ENCODE assay signal across 8 cellular contexts in genomic region chr9:126516561-126516935, GRCh38.
DNase-seq lines count a peak whose midpoint lies in the region; ATAC-seq and TF ChIP-seq lines count a peak whose summit lies in the region.

No MANE protein-coding gene starts in this region.

- no peak overlapping the region for H3K4ac ChIP-seq in trophoblast cell (ENCODE audit: low read depth, low read length)

- DNase-seq in Calu3 (no peak), PC-3 (no peak), trophoblast cell (no peak), glomerular visceral epithelial cell (ENCODE audit: extremely low spot score) (no peak), caudate nucleus (lab: John Stamatoyannopoulos, UW) (no peak)
- no peak for DNase-seq in effector memory CD4-positive, alpha-beta T cell
- DNase-seq in activated CD4-positive, CD25-positive, alpha-beta regulatory T cell treated with anti-CD3 and anti-CD28 coated beads, Interleukin-2, amount 50 U/mL, for 72 hours, result no peak

- H3K23ac ChIP-seq in trophoblast cell (ENCODE audit: low read length), result no peak overlapping the region

- H3K14ac ChIP-seq in trophoblast cell (ENCODE audit: low read length), result no peak overlapping the region

- no peaks in the 10 kb centered on the region for H3K9me2 ChIP-seq in PC-3 (replicated peaks; ENCODE audit: low read length)

- peak overlapping the region; percentile 86 for H3K4me2 ChIP-seq in PC-3 (ENCODE audit: low read length)
- H3K4me2 ChIP-seq in trophoblast cell (ENCODE audit: low read length), result peak overlapping the region; percentile 40

- H3K18ac ChIP-seq in trophoblast cell (ENCODE audit: low read length), result peak overlapping the region; percentile 38

- POLR2A ChIA-PET in PC-3 (lab: Charles Lee; ENCODE audit: unreplicated experiment), result no interaction called here

- intact Hi-C loops in Calu3 (cut with micrococcal nuclease; ENCODE audit: unreplicated experiment) (no loop called here), PC-3 (cut with micrococcal nuclease) (no loop called here)

- H3K27me3 Mint-ChIP-seq in Calu3 (ENCODE audit: unreplicated experiment), result peaks cover 72% of the 10 kb centered on the region

- H2AFZ ChIP-seq in PC-3 (ENCODE audit: low read length) (peak overlapping the region; percentile 81; the same call in 1 of the 2 replicates), trophoblast cell (ENCODE audit: insufficient read depth, low read length, poor library complexity) (peak overlapping the region; percentile 32)

- CTCF ChIA-PET in Calu3 (lab: Charles Lee) (no interaction called here), PC-3 (lab: Charles Lee) (interaction anchor here (0.6 kb wide), 1 partner anchor 190 kb away, joined by 6 read pairs; no protein-coding TSS in a partner anchor)

- no CpG with 5 or more reads among the region's 8 CpGs for WGBS in trophoblast cell (ENCODE audit: extremely low coverage, insufficient coverage, insufficient read length)

- H2BK120ac ChIP-seq in trophoblast cell (ENCODE audit: insufficient read depth, low read length, poor library complexity), result peak overlapping the region; percentile 78

- peak overlapping the region; percentile 98 for H4K91ac ChIP-seq in trophoblast cell (ENCODE audit: low read depth, low read length)

- H3K9me3 ChIP-seq in PC-3 (ENCODE audit: low read length) (no peaks in the 10 kb centered on the region), trophoblast cell (ENCODE audit: insufficient read depth, low read depth, low read length) (no peaks in the 10 kb centered on the region)
- H3K9me3 ChIP-seq in effector memory CD4-positive, alpha-beta T cell (ENCODE audit: control insufficient read depth, low read length), result no peaks in the 10 kb centered on the region

- ATAC-seq in PC-3 (no peak), HG03439 (IDR thresholded peaks at IDR 0.05; ENCODE audit: unreplicated experiment) (no peak)

- no peak overlapping the region for H3K9ac ChIP-seq in PC-3 (ENCODE audit: low read length)
- H3K9ac ChIP-seq in trophoblast cell (ENCODE audit: low read length), result no peak overlapping the region

- H4K12ac ChIP-seq in trophoblast cell (ENCODE audit: low read depth, low read length), result no peak overlapping the region

- peaks cover 37% of the 10 kb centered on the region for H3K27me3 ChIP-seq in PC-3 (ENCODE audit: low read length)
- H3K27me3 ChIP-seq in effector memory CD4-positive, alpha-beta T cell (replicated peaks; ENCODE audit: control insufficient read depth, insufficient read depth, low read length, poor library complexity, severe bottlenecking), result peaks cover 12% of the 10 kb centered on the region
- H3K27me3 ChIP-seq in trophoblast cell (ENCODE audit: insufficient read depth, low read length), result no peaks in the 10 kb centered on the region

- peak overlapping the region; percentile 4 for H2AK5ac ChIP-seq in trophoblast cell (ENCODE audit: low read length)

- H3K36me3 ChIP-seq in PC-3 (ENCODE audit: low read depth, low read length) (no peaks in the 10 kb centered on the region), trophoblast cell (ENCODE audit: control insufficient read depth in 1 of 2, insufficient read depth in 2 of 2, low read length in 2 of 2) (no peaks in the 10 kb centered on the region)
- no peaks in the 10 kb centered on the region for H3K36me3 ChIP-seq in effector memory CD4-positive, alpha-beta T cell (ENCODE audit: control insufficient read depth, insufficient read depth, low read length)

- H2BK5ac ChIP-seq in trophoblast cell (ENCODE audit: low read depth, low read length, poor library complexity), result no peak overlapping the region

- no peaks in the 10 kb centered on the region for H3K9me3 Mint-ChIP-seq in Calu3 (ENCODE audit: low read depth, unreplicated experiment)

- H3K4me3 Mint-ChIP-seq in Calu3 (ENCODE audit: low read depth, unreplicated experiment), result peak overlapping the region; percentile 50

- no peaks in the 10 kb centered on the region for H3K4me1 Mint-ChIP-seq in Calu3 (ENCODE audit: low read depth, unreplicated experiment)

- peaks cover 29% of the 10 kb centered on the region for H3K79me1 ChIP-seq in trophoblast cell (ENCODE audit: low read length)

- peak overlapping the region; percentile 22 for H4K8ac ChIP-seq in trophoblast cell (ENCODE audit: low read depth, low read length)

- H3K27ac Mint-ChIP-seq in Calu3 (ENCODE audit: unreplicated experiment), result no peak overlapping the region

- no peak overlapping the region for H3K27ac ChIP-seq in PC-3 (ENCODE audit: low read length)
- H3K27ac ChIP-seq in effector memory CD4-positive, alpha-beta T cell (ENCODE audit: insufficient read depth, low read length, poor library complexity, severe bottlenecking), result peak overlapping the region; percentile 34
- H3K27ac ChIP-seq in trophoblast cell (ENCODE audit: low read depth, low read length), result peak overlapping the region; percentile 47
- H3K27ac ChIP-seq in caudate nucleus (ENCODE audit: low read depth, low read length), result no peak overlapping the region

- BruUV-seq in Calu3 (replicated peaks; lab: Mats Ljungman, UMichigan) (no TSS peak), PC-3 (replicated peaks; lab: Mats Ljungman, UMichigan) (no TSS peak)

- H3K4me1 ChIP-seq in PC-3 (ENCODE audit: insufficient read depth, low read length) (peaks cover 17% of the 10 kb centered on the region), trophoblast cell (ENCODE audit: control insufficient read depth in 1 of 2, insufficient read depth in 2 of 2, low read length in 2 of 2) (peaks cover 25 to 30% of the 10 kb centered on the region in 2 experiments)
- peaks cover 23% of the 10 kb centered on the region for H3K4me1 ChIP-seq in effector memory CD4-positive, alpha-beta T cell (ENCODE audit: control insufficient read depth, insufficient read depth, low read length, poor library complexity, severe bottlenecking)

- H3K79me2 ChIP-seq in PC-3 (ENCODE audit: low read length) (no peaks in the 10 kb centered on the region), trophoblast cell (ENCODE audit: control insufficient read depth, insufficient read depth, low read length, poor library complexity) (peaks cover 3% of the 10 kb centered on the region)

- no peaks in the 10 kb centered on the region for H4K20me1 ChIP-seq in PC-3 (ENCODE audit: low read length)

- H2BK12ac ChIP-seq in trophoblast cell (ENCODE audit: low read length), result peak overlapping the region; percentile 42

- peaks cover 8% of the 10 kb centered on the region for H3K36me3 Mint-ChIP-seq in Calu3 (ENCODE audit: insufficient read depth, unreplicated experiment)

- no peaks in the 10 kb centered on the region for H3F3A ChIP-seq in PC-3 (ENCODE audit: low read length, unreplicated experiment)

- H3K4me3 ChIP-seq in PC-3 (ENCODE audit: low read length) (peak overlapping the region; percentile 70), trophoblast cell (ENCODE audit: low read depth, low read length) (no peak overlapping the region)
- peak overlapping the region; percentile 57 for H3K4me3 ChIP-seq in effector memory CD4-positive, alpha-beta T cell (ENCODE audit: insufficient read depth, low read depth, low read length, poor library complexity, severe bottlenecking)

- no peak for TF ChIP-seq CTCF in Calu3 (IDR thresholded peaks at IDR 0.05; ENCODE audit: unreplicated experiment)
- TF ChIP-seq CTCF in PC-3 (conservative IDR thresholded peaks at IDR 0.05; ENCODE audit: low read depth, low read length), result no peak

Comparison
In these comparisons a context has a peak if more than half of its experiments do, and no peak if none do; other contexts are left out.
1. H3K27ac ChIP-seq: peak in effector memory CD4-positive, alpha-beta T cell (single experiment) and trophoblast cell (single experiment); none in PC-3 (single experiment) and caudate nucleus (single experiment).